8 cellular contexts compared by ENCODE assay signal in genomic region chr22:38230108-38230825, GRCh38. TPM values are rescaled to one million over a fixed set of nuclear protein-coding genes. Genes with fewer than 3 reads are reported as not detected.
A peak's percentile ranks its signal among the peaks of the same experiment; 100 is the strongest.
DNase-seq lines count a peak whose midpoint lies in the region; ATAC-seq and TF ChIP-seq lines count a peak whose summit lies in the region.

No MANE protein-coding gene starts in this region.

- H3K36me3 ChIP-seq in Karpas-422 (ENCODE audit: insufficient read depth, low read length) = no peaks in the 10 kb centered on the region

- H3K36me3 Mint-ChIP-seq in Calu3 (ENCODE audit: insufficient read depth, unreplicated experiment) = peaks cover 48% of the 10 kb centered on the region
- H3K36me3 Mint-ChIP-seq in activated CD8-positive, alpha-beta T cell treated with anti-CD3 and anti-CD28 coated beads, Interleukin-2, amount 10 ng/mL, durations not matched to agents 7 days and 5 days (ENCODE audit: low read depth) = peaks cover 10% of the 10 kb centered on the region
- peaks cover 13% of the 10 kb centered on the region for H3K36me3 Mint-ChIP-seq in progenitor cell of endocrine pancreas (ENCODE audit: insufficient read depth)

- H3K4me3 ChIP-seq in Karpas-422 (ENCODE audit: low read length) (no peak overlapping the region), fibroblast of pulmonary artery (replicated peaks; ENCODE audit: low read depth, low read length) (no peak overlapping the region)

- no peaks in the 10 kb centered on the region for H4K20me1 ChIP-seq in Karpas-422 (ENCODE audit: insufficient read depth, low read depth, low read length)

- no peak overlapping the region for H3K9ac ChIP-seq in Karpas-422 (ENCODE audit: low read length)

- peaks cover 33% of the 10 kb centered on the region for H3K4me1 Mint-ChIP-seq in Calu3 (ENCODE audit: low read depth, unreplicated experiment)
- peaks cover 13% of the 10 kb centered on the region for H3K4me1 Mint-ChIP-seq in activated CD8-positive, alpha-beta T cell treated with anti-CD3 and anti-CD28 coated beads, Interleukin-2, amount 10 ng/mL, durations not matched to agents 7 days and 5 days (ENCODE audit: low read depth)
- H3K4me1 Mint-ChIP-seq in progenitor cell of endocrine pancreas (ENCODE audit: low read depth) = peaks cover 7% of the 10 kb centered on the region

- H3K4me3 Mint-ChIP-seq in Calu3 (ENCODE audit: low read depth, unreplicated experiment) (peak overlapping the region; percentile 10), progenitor cell of endocrine pancreas (ENCODE audit: low read depth) (no peak overlapping the region)
- no peak overlapping the region for H3K4me3 Mint-ChIP-seq in activated CD8-positive, alpha-beta T cell treated with anti-CD3 and anti-CD28 coated beads, Interleukin-2, amount 10 ng/mL, durations not matched to agents 7 days and 5 days

- no peaks in the 10 kb centered on the region for H3K9me3 ChIP-seq in Karpas-422 (ENCODE audit: low read length)

- no peak overlapping the region for H3K27ac ChIP-seq in Karpas-422 (ENCODE audit: low read length)

- H3K27ac Mint-ChIP-seq in Calu3 (ENCODE audit: unreplicated experiment) = peak overlapping the region; percentile 73
- H3K27ac Mint-ChIP-seq in activated CD8-positive, alpha-beta T cell treated with anti-CD3 and anti-CD28 coated beads, Interleukin-2, amount 10 ng/mL, durations not matched to agents 7 days and 5 days = no peak overlapping the region
- H3K27ac Mint-ChIP-seq in progenitor cell of endocrine pancreas = peak overlapping the region; percentile 48

- no peaks in the 10 kb centered on the region for H3K27me3 Mint-ChIP-seq in Calu3 (ENCODE audit: unreplicated experiment)
- no peaks in the 10 kb centered on the region for H3K27me3 Mint-ChIP-seq in activated CD8-positive, alpha-beta T cell treated with anti-CD3 and anti-CD28 coated beads, Interleukin-2, amount 10 ng/mL, durations not matched to agents 7 days and 5 days (ENCODE audit: low read depth)
- no peaks in the 10 kb centered on the region for H3K27me3 Mint-ChIP-seq in progenitor cell of endocrine pancreas

- intact Hi-C loops in Calu3 (cut with micrococcal nuclease; ENCODE audit: unreplicated experiment) = no loop called here

- no TSS peak for BruUV-seq in Calu3 (replicated peaks; lab: Mats Ljungman, UMichigan)

- CTCF ChIA-PET in Calu3 (lab: Charles Lee) = interaction anchor here (0.7 kb wide), 2 partner anchors 58 to 115 kb away, joined by 3 to 6 read pairs; no protein-coding TSS in a partner anchor
- CTCF ChIA-PET in activated CD8-positive, alpha-beta T cell treated with anti-CD3 and anti-CD28 coated beads, Interleukin-2, amount 10 ng/mL, durations not matched to agents 7 days and 5 days (lab: Charles Lee) = interaction anchor here (0.7 to 4.5 kb wide), 16 partner anchors 10 to 203 kb away, joined by 3 to 32 read pairs (median 3); partner anchors contain the start of gene BAIAP2L2

- H3K79me2 ChIP-seq in Karpas-422 (ENCODE audit: low read length) = no peaks in the 10 kb centered on the region

- no peak for TF ChIP-seq CTCF in Calu3 (IDR thresholded peaks at IDR 0.05; ENCODE audit: unreplicated experiment)
- TF ChIP-seq CTCF in fibroblast of pulmonary artery (IDR thresholded peaks at IDR 0.05; ENCODE audit: low read length, missing control alignments) = peak; percentile 34
- TF ChIP-seq CTCF in progenitor cell of endocrine pancreas (IDR thresholded peaks at IDR 0.05; ENCODE audit: unreplicated experiment) = peak; percentile 41
- TF ChIP-seq CTCF in omental fat pad (IDR thresholded peaks at IDR 0.05) = no peak

- H2AFZ ChIP-seq in Karpas-422 (ENCODE audit: low read length) = no peak overlapping the region

- POLR2A ChIA-PET in activated CD8-positive, alpha-beta T cell treated with anti-CD3 and anti-CD28 coated beads, Interleukin-2, amount 10 ng/mL, durations not matched to agents 7 days and 5 days (lab: Charles Lee) = interaction anchor here (1.0 to 1.7 kb wide), 2 partner anchors 26 to 116 kb away, joined by 3 to 4 read pairs; no protein-coding TSS in a partner anchor

- no peaks in the 10 kb centered on the region for H3K9me2 ChIP-seq in Karpas-422 (replicated peaks; ENCODE audit: insufficient read depth, low read length)

- peak; percentile 43 for ATAC-seq in activated CD8-positive, alpha-beta T cell treated with anti-CD3 and anti-CD28 coated beads, Interleukin-2, amount 10 ng/mL, durations not matched to agents 7 days and 5 days
- ATAC-seq in omental fat pad (ENCODE audit: low FRiP score) (no peak), HG03354 (IDR thresholded peaks at IDR 0.05; ENCODE audit: poor library complexity, severe bottlenecking, unreplicated experiment) (no peak), HG02852 (IDR thresholded peaks at IDR 0.05; ENCODE audit: unreplicated experiment) (no peak)

- no peaks in the 10 kb centered on the region for H3K9me3 Mint-ChIP-seq in Calu3 (ENCODE audit: low read depth, unreplicated experiment)
- H3K9me3 Mint-ChIP-seq in activated CD8-positive, alpha-beta T cell treated with anti-CD3 and anti-CD28 coated beads, Interleukin-2, amount 10 ng/mL, durations not matched to agents 7 days and 5 days (ENCODE audit: insufficient read depth) = no peaks in the 10 kb centered on the region
- no peaks in the 10 kb centered on the region for H3K9me3 Mint-ChIP-seq in progenitor cell of endocrine pancreas (ENCODE audit: low read depth)

- no peaks in the 10 kb centered on the region for H3K27me3 ChIP-seq in Karpas-422 (ENCODE audit: low read length)

- no peaks in the 10 kb centered on the region for H3K4me1 ChIP-seq in Karpas-422 (ENCODE audit: low read length)

- no peak overlapping the region for H3K4me2 ChIP-seq in Karpas-422 (ENCODE audit: low read depth, low read length, poor library complexity, severe bottlenecking)

- DNase-seq in Calu3 = no peak
- peak; percentile 78 for DNase-seq in Karpas-422
- peak; percentile 56 for DNase-seq in activated CD8-positive, alpha-beta T cell treated with anti-CD3 and anti-CD28 coated beads, Interleukin-2, amount 10 ng/mL, durations not matched to agents 7 days and 5 days
- peak; percentile 72 for DNase-seq in fibroblast of pulmonary artery (ENCODE audit: low read depth)
- no peak for DNase-seq in progenitor cell of endocrine pancreas (ENCODE audit: low spot score, unreplicated experiment)
- DNase-seq in omental fat pad (ENCODE audit: low spot score) = no peak

RNA-seq across cellular contexts. Expression of gene MAFF, which starts 28.5 kb away (rescaled TPM):
- total RNA-seq in Calu3 (2022) = 62.4 and 64.8 TPM in 2 replicates
- total RNA-seq in Karpas-422 (2014; rRNA removed; shearing (Covaris generic); ENCODE audit: low replicate concordance) = 2.9 and 9.0 TPM in 2 replicates
- total RNA-seq in activated CD8-positive, alpha-beta T cell treated with anti-CD3 and anti-CD28 coated beads, Interleukin-2, amount 10 ng/mL, durations not matched to agents 7 days and 5 days = 1 to 10 TPM; 6.8 to 9.1 TPM
- total RNA-seq in progenitor cell of endocrine pancreas = 8.4 and 10.2 TPM in 2 replicates
- total RNA-seq in omental fat pad = 100 to 1,000 TPM in 3 of 4 donors, 10 to 100 TPM in 1; 73.9 to 334 (median 202) TPM

RNA-seq across cellular contexts. Expression of gene TMEM184B, which starts 42.5 kb away (rescaled TPM):
- total RNA-seq in Calu3 (2022) (113 and 114 TPM in 2 replicates), progenitor cell of endocrine pancreas (67.3 and 71.7 TPM in 2 replicates), omental fat pad (10 to 100 TPM; 41.2 to 86.4 (median 48.6) TPM)
- 5.1 and 7.4 TPM in 2 replicates for total RNA-seq in Karpas-422 (2014; rRNA removed; shearing (Covaris generic); ENCODE audit: low replicate concordance)
- total RNA-seq in activated CD8-positive, alpha-beta T cell treated with anti-CD3 and anti-CD28 coated beads, Interleukin-2, amount 10 ng/mL, durations not matched to agents 7 days and 5 days = 10 to 100 TPM; 30.8 to 31.4 TPM

RNA-seq across cellular contexts. Expression of gene PLA2G6, which starts 48.6 kb away (rescaled TPM):
- total RNA-seq in Calu3 (2022) (43.5 and 44.0 TPM in 2 replicates), progenitor cell of endocrine pancreas (76.0 and 76.4 TPM in 2 replicates), omental fat pad (10 to 100 TPM; 30.8 to 58.5 (median 45.1) TPM)
- 76.6 and 88.0 TPM in 2 replicates for total RNA-seq in Karpas-422 (2014; rRNA removed; shearing (Covaris generic); ENCODE audit: low replicate concordance)
- total RNA-seq in activated CD8-positive, alpha-beta T cell treated with anti-CD3 and anti-CD28 coated beads, Interleukin-2, amount 10 ng/mL, durations not matched to agents 7 days and 5 days = 10 to 100 TPM; 39.8 to 43.1 TPM

Comparison
In these comparisons a context has a peak if more than half of its experiments do, and no peak if none do; other contexts are left out.
1. DNase-seq: peak in Karpas-422 (single experiment), activated CD8-positive, alpha-beta T cell treated with anti-CD3 and anti-CD28 coated beads, Interleukin-2, amount 10 ng/mL, durations not matched to agents 7 days and 5 days (single experiment) and fibroblast of pulmonary artery (single experiment); none in Calu3 (single experiment), progenitor cell of endocrine pancreas (single experiment) and omental fat pad (single experiment).
2. CTCF ChIP-seq: peak in fibroblast of pulmonary artery (single experiment) and progenitor cell of endocrine pancreas (single experiment); none in Calu3 (single experiment) and omental fat pad (0 of 3).